8 cellular contexts compared by ENCODE assay signal in the genomic region with DNA sequence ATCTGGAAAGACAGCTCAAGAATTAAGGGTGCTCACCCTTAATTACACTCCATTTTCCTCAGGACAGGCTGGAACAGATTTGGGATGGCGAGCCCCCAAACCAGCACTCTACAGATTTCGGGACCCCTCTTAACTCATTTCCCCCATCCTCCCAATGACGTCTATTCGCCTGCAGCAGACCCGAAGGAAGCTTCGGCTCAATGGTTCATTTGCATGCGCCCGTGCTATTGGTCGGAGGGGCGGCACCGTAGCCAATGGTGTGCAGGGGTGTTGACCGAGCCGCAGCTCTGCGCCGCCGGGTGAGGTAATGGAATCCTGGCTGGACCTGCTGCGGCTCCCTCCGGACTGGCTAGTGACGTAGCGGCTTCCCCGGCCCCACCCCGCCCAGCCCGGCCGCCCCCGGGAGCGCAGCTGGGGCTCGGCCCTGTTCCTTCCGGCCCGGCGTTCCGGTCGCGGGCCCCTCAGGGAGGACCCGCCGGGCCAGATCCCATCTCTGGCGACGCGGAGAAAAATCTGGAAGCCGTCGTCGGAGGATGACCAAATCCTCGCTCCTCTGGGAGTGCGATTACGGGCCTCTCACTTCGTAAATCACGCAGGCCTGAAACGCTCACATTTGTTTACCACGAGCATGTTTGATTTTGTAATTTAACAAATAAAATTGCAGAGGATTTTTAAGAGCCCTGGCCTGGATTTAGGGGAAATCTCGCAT. TPM values are rescaled to one million over a fixed set of nuclear protein-coding genes. Genes with fewer than 3 reads are reported as not detected.
DNase-seq lines count a peak whose midpoint lies in the region; ATAC-seq and TF ChIP-seq lines count a peak whose summit lies in the region.

No MANE protein-coding gene starts in this region.

- no peaks in the 10 kb centered on the region for H3K9me3 Mint-ChIP-seq in activated B cell treated with CpG ODN at 0.5 μM for 24 hours

- peak; percentile 60 for TF ChIP-seq POLR2A in GM18951 (IDR thresholded peaks at IDR 0.05; ENCODE audit: extremely low read depth, insufficient read depth, insufficient read length)

- CTCF ChIA-PET in activated B cell treated with CpG ODN at 0.5 μM for 24 hours (lab: Charles Lee), result interaction anchor here (0.9 to 4.8 kb wide), 17 partner anchors 11 to 89 kb away, joined by 3 to 43 read pairs (median 4); partner anchors contain the start of genes ATG101 and NR4A1

- H3K4me1 Mint-ChIP-seq in activated B cell treated with CpG ODN at 0.5 μM for 24 hours, result peaks cover 44% of the 10 kb centered on the region

- no peaks in the 10 kb centered on the region for H3K27me3 Mint-ChIP-seq in activated B cell treated with CpG ODN at 0.5 μM for 24 hours

- DNase-seq in AG08396 (ENCODE audit: low spot score) (peak; percentile 98), NCI-H226 (peak; percentile 100), activated B cell treated with CpG ODN at 0.5 μM for 24 hours (peak; percentile 82), caudate nucleus (lab: John Stamatoyannopoulos, UW) (peak; percentile 47 to 99 (median 95)), islet precursor cell (peak; percentile 100)
- peak; percentile 86 for DNase-seq in stimulated activated CD4-positive, alpha-beta T cell treated with anti-CD3 and anti-CD28 coated beads, Interleukin-12 subunit alpha, Interleukin-12 subunit beta, amount 100 ng/mL, for 4 hours

- in situ Hi-C loops in GM18951 (cut with MboI; ENCODE audit: low sequenced_read_pairs, unreplicated experiment), result no loop called here

- H3K36me3 Mint-ChIP-seq in activated B cell treated with CpG ODN at 0.5 μM for 24 hours (ENCODE audit: low read depth), result no peaks in the 10 kb centered on the region

- POLR2A ChIA-PET in activated B cell treated with CpG ODN at 0.5 μM for 24 hours (lab: Charles Lee), result interaction anchor here (0.5 to 5.0 kb wide), 15 partner anchors 8 to 815 kb away, joined by 3 to 94 read pairs (median 6); partner anchors contain the start of genes ATG101, NR4A1, POU6F1 and TAMALIN

- ATAC-seq in HG03175 (IDR thresholded peaks at IDR 0.05; ENCODE audit: unreplicated experiment) (peak; percentile 91), activated B cell treated with CpG ODN at 0.5 μM for 24 hours (ENCODE audit: low read depth) (peak; percentile 84)

- H3K4me3 Mint-ChIP-seq in activated B cell treated with CpG ODN at 0.5 μM for 24 hours, result peak overlapping the region; percentile 77

- intact Hi-C loops in activated B cell treated with CpG ODN at 0.5 μM for 24 hours (cut with micrococcal nuclease), result loop anchor here (1.0 to 2.0 kb wide), 4 partner anchors 8 to 86 kb away; partner anchors contain the start of genes ATG101 and NR4A1

- TF ChIP-seq CTCF in activated B cell treated with CpG ODN at 0.5 μM for 24 hours (IDR thresholded peaks at IDR 0.05), result no peak

- H3K27ac ChIP-seq in caudate nucleus (ENCODE audit: low read depth, low read length), result peak overlapping the region; percentile 98

- H3K27ac Mint-ChIP-seq in activated B cell treated with CpG ODN at 0.5 μM for 24 hours, result peak overlapping the region; percentile 88

RNA-seq across cellular contexts. Expression of gene NR4A1, which starts 18.3 kb away (rescaled TPM):
- total RNA-seq in activated B cell treated with CpG ODN at 0.5 μM for 24 hours, result 18.8 and 24.2 TPM in 2 replicates

RNA-seq across cellular contexts. Expression of gene TAMALIN, which starts 26.2 kb away (rescaled TPM):
- total RNA-seq in activated B cell treated with CpG ODN at 0.5 μM for 24 hours, result 47.6 and 52.8 TPM in 2 replicates

RNA-seq across cellular contexts. Expression of gene ATG101, which starts 36.8 kb away (rescaled TPM):
- 25.6 and 32.5 TPM in 2 replicates for total RNA-seq in activated B cell treated with CpG ODN at 0.5 μM for 24 hours

RNA-seq across cellular contexts. Expression of gene SMIM41, which starts 46.6 kb away (rescaled TPM):
- 0.24 TPM in 1 of 2 replicates, not detected in the other for total RNA-seq in activated B cell treated with CpG ODN at 0.5 μM for 24 hours

Comparison
In these comparisons a context has a peak if more than half of its experiments do, and no peak if none do; other contexts are left out.
1. Peak in every context shown above with its lines: DNase-seq, ATAC-seq and H3K27ac ChIP-seq.